Comparison of ENCODE assay signal across 22 cellular contexts in genomic region chr2:35790292-35790691, GRCh38.
"Had no signal": no experiment of that assay in that cellular context is flagged by ENCODE, and none has a peak within 500 bp of the region (broad histone marks: within the 10 kb centered on the region; RNA-seq: fewer than 3 reads in every experiment).

No MANE protein-coding gene starts in this region.

- DNase-seq: activated B cell treated with CpG ODN at 0.5 μM for 24 hours; activated CD4-positive, alpha-beta T cell treated with anti-CD3 and anti-CD28 coated beads for 1 hour; activated CD4-positive, alpha-beta T cell treated with anti-CD3 and anti-CD28 coated beads, Interleukin-2, amount 10 ng/mL, durations not matched to agents 24 days and 14 days; activated CD4-positive, alpha-beta T cell treated with anti-CD3 and anti-CD28 coated beads, Interleukin-2, amount 50 U/mL, for 48 hours; activated CD8-positive, alpha-beta memory T cell treated with anti-CD3 and anti-CD28 coated beads, Interleukin-2, amount 10 ng/mL, durations not matched to agents 7 days and 5 days; activated effector memory CD4-positive, alpha-beta T cell treated with Interleukin-2 at 50 U/mL for 16 hours; activated naive CD4-positive, alpha-beta T cell; activated T-cell treated with anti-CD3 and anti-CD28 coated beads, Interleukin-2, amount 50 U/mL, for 24 hours; aorta; MM.1S; NCI-H1105; NCI-H1436; NCI-H187; NCI-H345; NCI-H510A; NCI-H526 treated with DMSO at 0.1 percent for 48 hours; NK-92 treated with Interleukin-12 subunit alpha and Interleukin-12 subunit beta, amount 100 ng/mL, for 24 hours; OCI-M1; T-cell; T-helper 2 cell; T1000 had no signal

- H3K4me3 ChIP-seq: SK-N-MC had no signal

- H3K27ac ChIP-seq: SK-N-MC had no signal
